ENCODE assay signal across 8 cellular contexts in the genomic region with DNA sequence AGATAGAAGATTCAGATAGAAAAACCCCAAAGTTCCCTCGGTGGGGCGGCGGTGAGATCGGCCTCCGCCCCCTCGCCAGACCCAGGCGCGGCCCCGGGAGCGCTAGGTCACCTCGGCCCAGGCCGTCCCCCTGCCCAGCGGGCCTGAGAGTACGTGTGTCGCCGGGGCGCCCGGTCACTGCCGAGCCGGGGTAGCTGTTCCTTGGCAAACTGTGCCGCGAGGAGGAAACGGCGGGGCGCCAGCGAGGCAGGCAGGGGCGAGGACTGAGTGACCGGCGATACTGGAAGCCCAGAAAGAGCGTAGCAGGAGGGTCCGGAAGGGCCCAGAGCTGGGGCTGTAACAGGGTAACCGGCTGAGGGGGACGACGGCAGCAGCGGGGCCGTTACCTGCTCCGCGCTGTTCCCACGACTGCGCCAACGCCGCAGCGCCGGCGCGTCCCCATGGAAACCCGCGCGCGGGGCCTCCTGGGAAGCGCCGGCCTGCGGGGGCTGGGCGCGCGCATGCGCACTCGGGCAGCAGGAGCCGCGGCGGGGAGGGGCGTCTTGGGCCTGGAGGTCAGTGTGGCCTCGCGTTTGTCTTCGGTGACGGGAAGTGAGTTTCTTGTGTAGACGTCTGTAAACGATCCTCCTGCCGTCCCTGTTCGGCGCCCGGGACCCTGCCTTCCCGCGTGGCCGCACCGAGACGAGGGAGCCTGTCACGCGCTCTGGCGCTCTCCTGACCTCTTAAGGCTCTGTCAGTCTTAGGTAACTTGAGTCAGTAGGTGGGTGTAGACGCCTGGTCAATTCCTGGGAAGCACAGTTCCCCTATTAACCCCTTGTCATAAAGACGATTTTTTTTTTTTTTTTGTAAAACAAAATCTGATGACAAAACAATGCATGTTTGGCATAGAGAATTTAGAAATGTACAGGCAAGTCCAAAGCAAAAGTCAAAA. TPM values are rescaled to one million over a fixed set of nuclear protein-coding genes. Genes with fewer than 3 reads are reported as not detected.
DNase-seq lines count a peak whose midpoint lies in the region; ATAC-seq, FAIRE-seq and TF ChIP-seq lines count a peak whose summit lies in the region.

A gene (minus strand): TSS at position 440 of the 931 bp plus-strand sequence. CDS start 17,285 bp downstream, outside the sequence.

- no peaks in the 10 kb centered on the region for H3K9me3 ChIP-seq in BLaER1 treated with 17β-estradiol and CSF1 and Interleukin-3, amounts not matched to agents 10 nM and 100 nM (replicated peaks in 1 of 11)
- H3K9me3 ChIP-seq in left lung, result no peaks in the 10 kb centered on the region

- H3K27me3 ChIP-seq in BLaER1 treated with 17β-estradiol and CSF1 and Interleukin-3, amounts not matched to agents 10 nM and 100 nM, result peaks cover 0 to 6% (median 0%) of the 10 kb centered on the region in 11 experiments; a peak in 5 of 22 replicates
- no peaks in the 10 kb centered on the region for H3K27me3 ChIP-seq in left lung

- peak within 1 kb of the TSS; percentile 71 to 88 (median 77) for H3K4me3 ChIP-seq in BLaER1 treated with 17β-estradiol and CSF1 and Interleukin-3, amounts not matched to agents 10 nM and 100 nM
- peak within 1 kb of the TSS; percentile 94 for H3K4me3 ChIP-seq in coronary artery
- H3K4me3 ChIP-seq in left lung, result peak within 1 kb of the TSS; percentile 86 to 95

- H3K9ac ChIP-seq in BLaER1 treated with 17β-estradiol and CSF1 and Interleukin-3, amounts not matched to agents 10 nM and 100 nM, result peak within 1 kb of the TSS; percentile 68 to 84 (median 82)

- intact Hi-C loops in left lung (cut with DNase I), result no loop called here

- H3K27ac ChIP-seq in BLaER1 treated with 17β-estradiol and CSF1 and Interleukin-3, amounts not matched to agents 10 nM and 100 nM, result peak within 1 kb of the TSS; percentile 69 to 87 (median 77)
- H3K27ac ChIP-seq in coronary artery (peak within 1 kb of the TSS; percentile 92 to 95), left lung (peak within 1 kb of the TSS; percentile 87 to 90)

- H4K20me1 ChIP-seq in BLaER1 treated with 17β-estradiol and CSF1 and Interleukin-3, amounts not matched to agents 10 nM and 100 nM, result no peaks in the 10 kb centered on the region

- FAIRE-seq in GM19239 (lab: Jason Lieb, UNC), result peak; percentile 84

- TF ChIP-seq CTCF in coronary artery (IDR thresholded peaks at IDR 0.05), result no peak
- TF ChIP-seq CTCF in left lung (IDR thresholded peaks at IDR 0.05), result no peak

- H3K36me3 ChIP-seq in BLaER1 treated with 17β-estradiol and CSF1 and Interleukin-3, amounts not matched to agents 10 nM and 100 nM, result no peaks in the 10 kb centered on the region
- no peaks in the 10 kb centered on the region for H3K36me3 ChIP-seq in left lung

- peak within 1 kb of the TSS; percentile 84 to 95 (median 91) for H3K4me2 ChIP-seq in BLaER1 treated with 17β-estradiol and CSF1 and Interleukin-3, amounts not matched to agents 10 nM and 100 nM

- DNase-seq in GM19239 (ENCODE audit: insufficient read length, low spot score), result peak; percentile 92
- peak; percentile 80 to 91 for DNase-seq in NCI-H524 (lab: John Stamatoyannopoulos, UW)
- DNase-seq in activated CD4-positive, alpha-beta T cell treated with anti-CD3 and anti-CD28 coated beads for 48 hours, result peak; percentile 92
- DNase-seq in coronary artery (ENCODE audit: low spot score), result peak; percentile 93
- DNase-seq in left lung, result peak; percentile 93 to 97
- peak; percentile 87 for DNase-seq in stimulated activated CD4-positive, alpha-beta T cell treated with anti-CD3 and anti-CD28 coated beads, Interleukin-2, amount 100 ng/mL, for 4 hours (ENCODE audit: low read depth)

- peaks cover 10 to 20% (median 14%) of the 10 kb centered on the region in 10 experiments for H3K4me1 ChIP-seq in BLaER1 treated with 17β-estradiol and CSF1 and Interleukin-3, amounts not matched to agents 10 nM and 100 nM
- peaks cover 3 to 14% of the 10 kb centered on the region in 2 donors for H3K4me1 ChIP-seq in left lung

- ATAC-seq in HG03442 (IDR thresholded peaks at IDR 0.05; ENCODE audit: unreplicated experiment), result peak; percentile 90
- peak; percentile 93 for ATAC-seq in left lung

RNA-seq across cellular contexts. Expression of the gene that starts here (rescaled TPM):
- 1 to 10 TPM; 1.7 to 2.0 TPM for total RNA-seq in left lung

Comparison
In these comparisons a context has a peak if more than half of its experiments do, and no peak if none do; other contexts are left out.
1. Peak in every context shown above with its lines: DNase-seq, ATAC-seq, H3K4me3 ChIP-seq and H3K27ac ChIP-seq.